In genomic region chr16:1610841-1611653, GRCh38 we compare ENCODE assay signal across 8 cellular contexts. TPM values are rescaled to one million over a fixed set of nuclear protein-coding genes. Genes with fewer than 3 reads are reported as not detected.
DNase-seq lines count a peak whose midpoint lies in the region; ATAC-seq and TF ChIP-seq lines count a peak whose summit lies in the region.

No MANE protein-coding gene starts in this region.

- TF ChIP-seq RAD21 in IMR-90 (IDR thresholded peaks at IDR 0.05; ENCODE audit: low read length): no peak

- H3K27me3 Mint-ChIP-seq in CD8-positive, alpha-beta memory T cell: peaks cover 15 to 17% of the 10 kb centered on the region in 2 donors
- H3K27me3 Mint-ChIP-seq in activated naive CD8-positive, alpha-beta T cell treated with anti-CD3 and anti-CD28 coated beads, Interleukin-2, amount 50 U/mL, for 24 hours: peaks cover 10% of the 10 kb centered on the region

- ATAC-seq in IMR-90 (ENCODE audit: low read depth) (peak; percentile 6), HG02571 (IDR thresholded peaks at IDR 0.05; ENCODE audit: unreplicated experiment) (no peak)
- ATAC-seq in activated naive CD8-positive, alpha-beta T cell treated with anti-CD3 and anti-CD28 coated beads, Interleukin-2, amount 50 U/mL, for 24 hours: no peak

- peaks cover 6% of the 10 kb centered on the region for H3K27me3 ChIP-seq in CD8-positive, alpha-beta memory T cell (ENCODE audit: insufficient read depth, low read length, poor library complexity, severe bottlenecking)
- no peaks in the 10 kb centered on the region for H3K27me3 ChIP-seq in IMR-90 (ENCODE audit: control insufficient read depth, insufficient read depth, low read length)
- H3K27me3 ChIP-seq in iPS-20b (ENCODE audit: insufficient read depth, low read length): peaks cover 18% of the 10 kb centered on the region

- dilution Hi-C loops in IMR-90 (cut with HindIII; ENCODE audit: low sequenced_read_pairs, unreplicated experiment): no loop called here

- POLR2A ChIA-PET in CD8-positive, alpha-beta memory T cell (lab: Charles Lee): interaction anchor here (1.0 to 1.2 kb wide), 4 partner anchors 67 to 544 kb away, joined by 3 to 13 read pairs (median 5); partner anchors contain the start of genes JPT2 and MAPK8IP3
- POLR2A ChIA-PET in IMR-90 (lab: Charles Lee; ENCODE audit: unreplicated experiment): no interaction called here

- no peaks in the 10 kb centered on the region for H3K9me3 ChIP-seq in CD8-positive, alpha-beta memory T cell (ENCODE audit: low read length)
- no peaks in the 10 kb centered on the region for H3K9me3 ChIP-seq in IMR-90 (ENCODE audit: control insufficient read depth, insufficient read depth, low read length)
- no peaks in the 10 kb centered on the region for H3K9me3 ChIP-seq in iPS-20b (ENCODE audit: insufficient read depth, low read depth, low read length)

- in situ Hi-C loops in IMR-90 (cut with MboI; ENCODE audit: low sequenced_read_pairs): no loop called here

- peak overlapping the region; percentile 66 for H3K9ac ChIP-seq in IMR-90 (ENCODE audit: low read depth, low read length)
- peak overlapping the region; percentile 61; the same call in 1 of the 2 replicates for H3K9ac ChIP-seq in iPS-20b (ENCODE audit: low read depth, low read length)

- H2BK120ac ChIP-seq in IMR-90 (ENCODE audit: low read depth, low read length): no peak overlapping the region

- CTCF ChIA-PET in CD8-positive, alpha-beta memory T cell (lab: Charles Lee): interaction anchor here (2.2 kb wide), 1 partner anchor 95 kb away, joined by 8 read pairs; the partner anchor contains the start of gene MAPK8IP3
- CTCF ChIA-PET in IMR-90 (lab: Yijun Ruan, JAX): no interaction called here

- no peak overlapping the region for H4K91ac ChIP-seq in IMR-90 (ENCODE audit: insufficient read depth, low read depth, low read length)

- H3K4me2 ChIP-seq in IMR-90 (ENCODE audit: low read depth, low read length): peak overlapping the region; percentile 72

- no peak overlapping the region for H3K14ac ChIP-seq in IMR-90 (replicated peaks; ENCODE audit: low read depth, low read length)

- no peak overlapping the region for H4K5ac ChIP-seq in IMR-90 (ENCODE audit: low read depth, low read length)

- no peak overlapping the region for H2BK15ac ChIP-seq in IMR-90 (ENCODE audit: low read depth, low read length)

- H3K56ac ChIP-seq in IMR-90 (ENCODE audit: extremely low read depth, insufficient read depth, low read length): no peak overlapping the region

- peaks cover 3 to 7% (median 4%) of the 10 kb centered on the region in 5 donors for H3K9me3 Mint-ChIP-seq in CD8-positive, alpha-beta memory T cell
- H3K9me3 Mint-ChIP-seq in activated naive CD8-positive, alpha-beta T cell treated with anti-CD3 and anti-CD28 coated beads, Interleukin-2, amount 50 U/mL, for 24 hours: peaks cover 3% of the 10 kb centered on the region

- no peak; the same call in 1 of the 2 replicates for TF ChIP-seq POLR2A in IMR-90 (IDR thresholded peaks at IDR 0.05; ENCODE audit: low read depth, low read length)

- H2AK9ac ChIP-seq in IMR-90 (replicated peaks; ENCODE audit: low read depth, low read length, poor library complexity): peak overlapping the region; percentile 68

- H3K36me3 ChIP-seq in CD8-positive, alpha-beta memory T cell (ENCODE audit: insufficient read depth, low read length): peaks cover under 1% of the 10 kb centered on the region
- H3K36me3 ChIP-seq in IMR-90 (ENCODE audit: control insufficient read depth, insufficient read depth, low read length): peaks cover 5% of the 10 kb centered on the region
- peaks cover 17% of the 10 kb centered on the region for H3K36me3 ChIP-seq in iPS-20b (ENCODE audit: insufficient read depth, low read depth, low read length)

- peaks cover 26 to 40% (median 32%) of the 10 kb centered on the region in 3 donors for H3K4me1 Mint-ChIP-seq in CD8-positive, alpha-beta memory T cell
- peaks cover 39% of the 10 kb centered on the region for H3K4me1 Mint-ChIP-seq in activated naive CD8-positive, alpha-beta T cell treated with anti-CD3 and anti-CD28 coated beads, Interleukin-2, amount 50 U/mL, for 24 hours

- peaks cover 12% of the 10 kb centered on the region; the same call in 1 of the 2 replicates for H4K20me1 ChIP-seq in IMR-90 (ENCODE audit: insufficient read depth, low read length)

- peak overlapping the region; percentile 82 to 93 (median 85) for H3K4me3 Mint-ChIP-seq in CD8-positive, alpha-beta memory T cell
- H3K4me3 Mint-ChIP-seq in activated naive CD8-positive, alpha-beta T cell treated with anti-CD3 and anti-CD28 coated beads, Interleukin-2, amount 50 U/mL, for 24 hours: peak overlapping the region; percentile 94

- H3K9me1 ChIP-seq in IMR-90 (ENCODE audit: insufficient read depth, low read length): peaks cover 4% of the 10 kb centered on the region; the same call in 1 of the 2 replicates

- peak overlapping the region; percentile 91 for H2AFZ ChIP-seq in IMR-90 (replicated peaks; ENCODE audit: low read length, poor library complexity)

- no peak for TF ChIP-seq CTCF in IMR-90 (conservative IDR thresholded peaks at IDR 0.05; ENCODE audit: low read depth, low read length)

- intact Hi-C loops in IMR-90 (cut with micrococcal nuclease): loop anchor here (5.0 kb wide), 2 partner anchors 96 to 119 kb away; partner anchors contain the start of genes MAPK8IP3 and TELO2

- no peak overlapping the region for H3K18ac ChIP-seq in IMR-90 (ENCODE audit: low read depth, low read length)

- H3K27ac Mint-ChIP-seq in CD8-positive, alpha-beta memory T cell: peak overlapping the region; percentile 94 to 99 (median 96)
- H3K27ac Mint-ChIP-seq in activated naive CD8-positive, alpha-beta T cell treated with anti-CD3 and anti-CD28 coated beads, Interleukin-2, amount 50 U/mL, for 24 hours: peak overlapping the region; percentile 100

- H3K4me1 ChIP-seq in CD8-positive, alpha-beta memory T cell (ENCODE audit: insufficient read depth, low read length): peaks cover 32% of the 10 kb centered on the region
- H3K4me1 ChIP-seq in IMR-90 (ENCODE audit: control insufficient read depth, insufficient read depth, low read length) (peaks cover 7% of the 10 kb centered on the region), iPS-20b (ENCODE audit: insufficient read depth, low read length) (peaks cover 6% of the 10 kb centered on the region; the same call in 1 of the 2 replicates)

- peaks cover 12 to 43% of the 10 kb centered on the region in 2 experiments for H3K79me1 ChIP-seq in IMR-90 (ENCODE audit: low read depth in 1 of 2, low read length in 2 of 2)

- no TSS peak for BruUV-seq in IMR-90 (replicated peaks; lab: Mats Ljungman, UMichigan)

- peak overlapping the region; percentile 54 for H3K27ac ChIP-seq in CD8-positive, alpha-beta memory T cell (ENCODE audit: low read depth, low read length)
- H3K27ac ChIP-seq in IMR-90 (ENCODE audit: insufficient read depth, low read length): peak overlapping the region; percentile 55
- H3K27ac ChIP-seq in iPS-20b (ENCODE audit: low read length): no peak overlapping the region

- peak in 2 of 5 donors; percentile 6 to 10 for DNase-seq in CD8-positive, alpha-beta memory T cell
- DNase-seq in IMR-90 (no peak), AML-193 (lab: John Stamatoyannopoulos, UW) (no peak)
- no peak for DNase-seq in activated naive CD8-positive, alpha-beta T cell treated with anti-CD3 and anti-CD28 coated beads, Interleukin-2, amount 50 U/mL, for 24 hours
- DNase-seq in stimulated activated CD8-positive, alpha-beta memory T cell treated with anti-CD3 and anti-CD28 coated beads, Interleukin-4, amount 100 ng/mL, for 48 hours: peak; percentile 45
- no peak for DNase-seq in central memory CD4-positive, alpha-beta T cell

- peak overlapping the region; percentile 49; the same call in 1 of the 2 replicates for H3K4ac ChIP-seq in IMR-90 (ENCODE audit: low read depth, low read length)

- H2BK20ac ChIP-seq in IMR-90 (ENCODE audit: low read depth, low read length): no peak overlapping the region

- H3K36me3 Mint-ChIP-seq in CD8-positive, alpha-beta memory T cell: peaks cover 10 to 14% (median 11%) of the 10 kb centered on the region in 3 donors
- H3K36me3 Mint-ChIP-seq in activated naive CD8-positive, alpha-beta T cell treated with anti-CD3 and anti-CD28 coated beads, Interleukin-2, amount 50 U/mL, for 24 hours (ENCODE audit: low read depth): peaks cover 16% of the 10 kb centered on the region

- H3K23ac ChIP-seq in IMR-90 (ENCODE audit: low read depth, low read length): no peak overlapping the region

- H2BK5ac ChIP-seq in IMR-90 (ENCODE audit: low read depth, low read length, poor library complexity, severe bottlenecking): no peak overlapping the region

- H2AK5ac ChIP-seq in IMR-90 (ENCODE audit: low read depth, low read length): no peak overlapping the region

- 7% methylated on average over 27 of the region's 66 CpGs; no CpG with 5 or more reads in 1 of the 2 experiments for WGBS in IMR-90 (ENCODE audit: extremely low coverage in 2 of 2, insufficient read length in 1 of 2), 2 experiments

- H4K8ac ChIP-seq in IMR-90 (ENCODE audit: low read depth in 2 of 2, low read length in 2 of 2): peak overlapping the region; percentile 53 to 87; a peak in 2 of 4 replicates

- no peak overlapping the region for H3K4me3 ChIP-seq in CD8-positive, alpha-beta memory T cell (ENCODE audit: low read length)
- H3K4me3 ChIP-seq in IMR-90 (ENCODE audit: insufficient read depth, low read depth, low read length): peak overlapping the region; percentile 44
- peak overlapping the region; percentile 88 for H3K4me3 ChIP-seq in iPS-20b (ENCODE audit: low read length)

TF ChIP-seq in IMR-90, 13 proteins besides CTCF, POLR2A, EP300 and RAD21 (continues in another document):
- TF ChIP-seq BHLHE40 (IDR thresholded peaks at IDR 0.05; ENCODE audit: low read depth, low read length) (no peak), ELK1 (IDR thresholded peaks at IDR 0.05; ENCODE audit: borderline replicate concordance, low read depth, low read length) (no peak)

RNA-seq across cellular contexts. Expression of gene IFT140, which starts 0.8 kb away (rescaled TPM):
- total RNA-seq in CD8-positive, alpha-beta memory T cell: 1 to 10 TPM; 6.1 to 8.4 TPM
- 5.5 TPM for polyA plus RNA-seq in CD8-positive, alpha-beta memory T cell
- total RNA-seq in IMR-90 (2012; rRNA removed): 20.3 and 24.2 TPM in 2 replicates
- 8.4 and 9.2 TPM in 2 replicates for polyA plus RNA-seq in IMR-90 (2012; rRNA removed)
- polyA plus RNA-seq in IMR-90 (2012; cell fraction: cytosol; rRNA removed): 4.7 and 14.6 TPM in 2 replicates
- 41.6 and 56.3 TPM in 2 replicates for polyA plus RNA-seq in IMR-90 (2012; cell fraction: nucleus; rRNA removed; ENCODE audit: low replicate concordance)

RNA-seq across cellular contexts. Expression of gene CRAMP1, which starts 1.1 kb away (rescaled TPM):
- 10 to 100 TPM; 22.1 to 24.3 TPM for total RNA-seq in CD8-positive, alpha-beta memory T cell
- polyA plus RNA-seq in CD8-positive, alpha-beta memory T cell: 3.0 TPM
- 3.2 and 3.9 TPM in 2 replicates for total RNA-seq in IMR-90 (2012; rRNA removed)
- polyA plus RNA-seq in IMR-90 (2012; rRNA removed): 11.9 and 12.0 TPM in 2 replicates
- polyA plus RNA-seq in IMR-90 (2012; cell fraction: cytosol; rRNA removed): 5.1 and 9.1 TPM in 2 replicates
- polyA plus RNA-seq in IMR-90 (2012; cell fraction: nucleus; rRNA removed; ENCODE audit: low replicate concordance): 37.4 and 49.0 TPM in 2 replicates
